11 cellular contexts compared by ENCODE assay signal in the genomic region with DNA sequence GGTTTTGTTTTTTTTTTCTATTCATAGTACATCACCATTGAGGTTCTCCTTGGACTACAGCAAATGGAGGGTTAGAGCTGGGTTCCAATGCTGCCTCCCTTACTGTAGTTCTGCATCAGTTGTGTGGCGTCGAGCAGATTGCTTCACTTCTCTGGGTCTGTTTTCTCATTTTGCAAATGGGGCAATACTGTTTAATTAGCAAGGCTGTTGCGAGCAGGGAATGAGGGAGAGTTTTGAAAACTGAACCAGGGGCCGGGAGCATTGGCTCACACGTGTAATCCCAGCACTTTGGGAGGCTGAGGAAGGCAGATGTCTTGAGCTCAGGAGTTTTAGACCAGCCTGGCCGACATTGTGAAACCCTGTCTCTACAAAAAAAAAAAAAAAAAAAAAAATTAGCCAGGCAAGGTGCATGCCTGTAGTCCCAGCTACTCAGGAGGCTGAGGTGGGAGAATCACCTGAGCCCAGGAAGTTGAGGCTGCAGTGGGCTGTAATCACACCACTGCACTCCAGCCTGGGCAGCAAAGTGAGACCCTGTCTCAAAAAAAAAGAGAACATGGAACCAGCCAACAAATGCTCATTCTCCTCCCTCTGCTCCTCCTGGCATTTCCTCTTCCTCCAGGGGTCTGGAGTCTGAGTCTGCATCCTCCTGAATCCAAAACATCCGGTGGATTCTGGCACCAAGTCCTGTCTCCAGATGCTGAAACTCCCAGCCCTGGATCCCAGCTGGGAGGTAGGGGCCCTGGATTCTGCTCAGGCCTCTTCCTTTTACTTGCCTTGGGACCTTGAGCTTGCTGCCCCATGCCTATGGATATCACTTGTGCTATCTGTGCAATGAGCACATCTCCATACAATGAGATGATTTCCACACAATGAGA. TPM values are rescaled to one million over a fixed set of nuclear protein-coding genes. Genes with fewer than 3 reads are reported as not detected.
A peak's percentile ranks its signal among the peaks of the same experiment; 100 is the strongest.
DNase-seq lines count a peak whose midpoint lies in the region; ATAC-seq, FAIRE-seq and TF ChIP-seq lines count a peak whose summit lies in the region.
"Had no signal": no experiment of that assay in that cellular context is flagged by ENCODE, and none has a peak within 500 bp of the region (broad histone marks: within the 10 kb centered on the region; RNA-seq: fewer than 3 reads in every experiment).

No MANE protein-coding gene starts in this region.

- peak overlapping the region; percentile 26 for H2AFZ ChIP-seq in keratinocyte (ENCODE audit: control insufficient read depth, low read length)

- no peaks in the 10 kb centered on the region for H3K9me3 ChIP-seq in keratinocyte (ENCODE audit: control insufficient read depth, low read depth, low read length)

- intact Hi-C loops in activated B cell treated with CpG ODN at 0.5 μM for 24 hours (cut with micrococcal nuclease) = no loop called here

- no peak for DNase-seq in activated naive CD4-positive, alpha-beta T cell treated with anti-CD3 and anti-CD28 coated beads, Interleukin-2, amount 50 U/mL, for 72 hours (ENCODE audit: low spot score in 2 of 2)
- DNase-seq in activated B cell treated with CpG ODN at 0.5 μM for 24 hours = no peak
- DNase-seq in keratinocyte (ENCODE audit: low read depth, low spot score) = no peak
- peak; percentile 33 for DNase-seq in urothelium cell line (ENCODE audit: low spot score)
- no peak for DNase-seq in kidney glomerular epithelial cell (lab: John Stamatoyannopoulos, UW)
- DNase-seq in activated CD4-positive, CD25-positive, alpha-beta regulatory T cell (lab: John Stamatoyannopoulos, UW) = no peak
- DNase-seq in immature natural killer cell = no peak

- no peak overlapping the region for H3K27ac ChIP-seq in keratinocyte (ENCODE audit: control insufficient read depth, insufficient read depth, low read length)
- H3K27ac ChIP-seq: SK-N-MC had no signal

- no peaks in the 10 kb centered on the region for H3K9me3 Mint-ChIP-seq in activated naive CD4-positive, alpha-beta T cell treated with anti-CD3 and anti-CD28 coated beads, Interleukin-2, amount 50 U/mL, for 24 hours
- H3K9me3 Mint-ChIP-seq in activated naive CD4-positive, alpha-beta T cell treated with anti-CD3 and anti-CD28 coated beads, Interleukin-2, amount 50 U/mL, for 72 hours = no peaks in the 10 kb centered on the region
- H3K9me3 Mint-ChIP-seq in activated B cell treated with CpG ODN at 0.5 μM for 24 hours = no peaks in the 10 kb centered on the region
- no peaks in the 10 kb centered on the region for H3K9me3 Mint-ChIP-seq in immature natural killer cell

- no peak overlapping the region for H3K9ac ChIP-seq in keratinocyte (ENCODE audit: control insufficient read depth, extremely low read depth, insufficient read depth, low read length)

- no peaks in the 10 kb centered on the region for H3K9me1 ChIP-seq in keratinocyte (ENCODE audit: control insufficient read depth, extremely low read depth, insufficient read depth, low read length)

- H3K36me3 ChIP-seq in keratinocyte (ENCODE audit: control insufficient read depth in 2 of 2, extremely low read depth in 1 of 2, insufficient read depth in 2 of 2, low read length in 2 of 2) = no peaks in the 10 kb centered on the region

- no peak overlapping the region for H3K4me2 ChIP-seq in keratinocyte (ENCODE audit: control insufficient read depth, extremely low read depth, insufficient read depth, low read depth, low read length)

- dilution Hi-C loops in keratinocyte (cut with MboI; ENCODE audit: extremely low pct_ligation_motif_present, low sequenced_read_pairs) = no loop called here

- H3K4me3 ChIP-seq in keratinocyte (ENCODE audit: control insufficient read depth in 2 of 3, extremely low read depth in 1 of 3, insufficient read depth in 2 of 3, low read depth in 1 of 3, low read length in 3 of 3) = no peak overlapping the region
- H3K4me3 ChIP-seq: SK-N-MC had no signal

- POLR2A ChIA-PET in activated B cell treated with CpG ODN at 0.5 μM for 24 hours (lab: Charles Lee) = interaction anchor here (0.6 to 10.6 kb wide), 4 partner anchors 11 to 84 kb away, joined by 3 to 184 read pairs (median 4); no protein-coding TSS in a partner anchor

- H3K27ac Mint-ChIP-seq in activated naive CD4-positive, alpha-beta T cell treated with anti-CD3 and anti-CD28 coated beads, Interleukin-2, amount 50 U/mL, for 24 hours = peak overlapping the region; percentile 55
- H3K27ac Mint-ChIP-seq in activated naive CD4-positive, alpha-beta T cell treated with anti-CD3 and anti-CD28 coated beads, Interleukin-2, amount 50 U/mL, for 72 hours = no peak overlapping the region
- H3K27ac Mint-ChIP-seq in activated B cell treated with CpG ODN at 0.5 μM for 24 hours = no peak overlapping the region
- no peak overlapping the region for H3K27ac Mint-ChIP-seq in immature natural killer cell

- peaks cover 5% of the 10 kb centered on the region for H3K4me1 Mint-ChIP-seq in activated naive CD4-positive, alpha-beta T cell treated with anti-CD3 and anti-CD28 coated beads, Interleukin-2, amount 50 U/mL, for 24 hours
- H3K4me1 Mint-ChIP-seq in activated B cell treated with CpG ODN at 0.5 μM for 24 hours = peaks cover 17% of the 10 kb centered on the region
- H3K4me1 Mint-ChIP-seq in immature natural killer cell = peaks cover 7 to 18% of the 10 kb centered on the region in 2 donors

- no peaks in the 10 kb centered on the region for H3K27me3 ChIP-seq in keratinocyte (ENCODE audit: control insufficient read depth, extremely low read depth, insufficient read depth, low read length)

- H3K79me2 ChIP-seq in keratinocyte (ENCODE audit: control insufficient read depth, insufficient read depth, low read length) = peaks cover 7% of the 10 kb centered on the region

- CTCF ChIA-PET in activated B cell treated with CpG ODN at 0.5 μM for 24 hours (lab: Charles Lee) = no interaction called here

- H4K20me1 ChIP-seq in keratinocyte (ENCODE audit: control insufficient read depth, extremely low read depth, insufficient read depth, low read length) = no peaks in the 10 kb centered on the region

- no peaks in the 10 kb centered on the region for H3K27me3 Mint-ChIP-seq in activated naive CD4-positive, alpha-beta T cell treated with anti-CD3 and anti-CD28 coated beads, Interleukin-2, amount 50 U/mL, for 24 hours
- no peaks in the 10 kb centered on the region for H3K27me3 Mint-ChIP-seq in activated B cell treated with CpG ODN at 0.5 μM for 24 hours
- peaks cover 2 to 7% (median 5%) of the 10 kb centered on the region in 3 donors for H3K27me3 Mint-ChIP-seq in immature natural killer cell (ENCODE audit: low read depth in 3 of 3)

- no peak overlapping the region for H3K4me3 Mint-ChIP-seq in activated naive CD4-positive, alpha-beta T cell treated with anti-CD3 and anti-CD28 coated beads, Interleukin-2, amount 50 U/mL, for 24 hours
- H3K4me3 Mint-ChIP-seq in activated B cell treated with CpG ODN at 0.5 μM for 24 hours (peak overlapping the region; percentile 20), immature natural killer cell (no peak overlapping the region)

- H3K36me3 Mint-ChIP-seq in activated naive CD4-positive, alpha-beta T cell treated with anti-CD3 and anti-CD28 coated beads, Interleukin-2, amount 50 U/mL, for 24 hours = no peaks in the 10 kb centered on the region
- H3K36me3 Mint-ChIP-seq in activated naive CD4-positive, alpha-beta T cell treated with anti-CD3 and anti-CD28 coated beads, Interleukin-2, amount 50 U/mL, for 72 hours = no peaks in the 10 kb centered on the region
- H3K36me3 Mint-ChIP-seq in activated B cell treated with CpG ODN at 0.5 μM for 24 hours (ENCODE audit: low read depth) (peaks cover 2% of the 10 kb centered on the region), immature natural killer cell (no peaks in the 10 kb centered on the region)

- FAIRE-seq in keratinocyte (lab: Jason Lieb, UNC) (no peak), urothelium cell line (lab: Jason Lieb, UNC) (no peak)
- FAIRE-seq: A204.1, colon had no signal

- no peak for ATAC-seq in activated naive CD4-positive, alpha-beta T cell treated with anti-CD3 and anti-CD28 coated beads, Interleukin-2, amount 50 U/mL, for 72 hours
- no peak for ATAC-seq in activated B cell treated with CpG ODN at 0.5 μM for 24 hours (ENCODE audit: low read depth)

- TF ChIP-seq CTCF in activated B cell treated with CpG ODN at 0.5 μM for 24 hours (IDR thresholded peaks at IDR 0.05) = no peak
- TF ChIP-seq CTCF in keratinocyte (optimal IDR thresholded peaks at IDR 0.05 in 1 of 3, IDR thresholded peaks at IDR 0.05 in 1 of 3, conservative IDR thresholded peaks at IDR 0.05 in 1 of 3; ENCODE audit: extremely low read depth in 1 of 3, insufficient read depth in 2 of 3, low read length in 3 of 3) = no peak

- peaks cover 26% of the 10 kb centered on the region for H3K4me1 ChIP-seq in keratinocyte (ENCODE audit: control insufficient read depth, extremely low read depth, insufficient read depth, low read length)

RNA-seq across cellular contexts. Expression of gene PLOD1, which starts 3.7 kb away (rescaled TPM):
- total RNA-seq in activated naive CD4-positive, alpha-beta T cell treated with anti-CD3 and anti-CD28 coated beads, Interleukin-2, amount 50 U/mL, for 72 hours = 10 to 100 TPM; 17.9 to 32.8 TPM
- total RNA-seq in activated B cell treated with CpG ODN at 0.5 μM for 24 hours = 15.7 and 18.6 TPM in 2 replicates
- polyA plus RNA-seq in keratinocyte = 63.6 to 91.9 TPM (median 88.4 TPM) in 3 replicates
- polyA plus RNA-seq in keratinocyte (2011; ENCODE audit: low read depth) = 10.6 TPM
- 32.3 and 52.5 TPM in 2 replicates for polyA plus RNA-seq in keratinocyte (2011; cell fraction: cytosol; rRNA removed)
- 112 and 138 TPM in 2 replicates for polyA plus RNA-seq in keratinocyte (2011; cell fraction: nucleus; rRNA removed)
- 17.2 and 88.4 TPM in 2 replicates for polyA plus RNA-seq in keratinocyte (2012; ENCODE audit: low replicate concordance)
- polyA minus RNA-seq in keratinocyte = 77.4 to 137 TPM (median 96.6 TPM) in 3 replicates
- polyA minus RNA-seq in keratinocyte (2011; cell fraction: cytosol; rRNA and poly(A)+ RNA removed) = 110 TPM
- polyA minus RNA-seq in keratinocyte (2011; cell fraction: nucleus; rRNA and poly(A)+ RNA removed) = 192 and 207 TPM in 2 replicates
- 10 to 100 TPM; 36.2 to 81.9 (median 73.8) TPM for polyA plus RNA-seq in immature natural killer cell

RNA-seq across cellular contexts. Expression of gene KIAA2013, which starts 4.6 kb away (rescaled TPM):
- total RNA-seq in activated naive CD4-positive, alpha-beta T cell treated with anti-CD3 and anti-CD28 coated beads, Interleukin-2, amount 50 U/mL, for 72 hours = 10 to 100 TPM; 16.3 to 24.9 TPM
- 34.8 and 37.4 TPM in 2 replicates for total RNA-seq in activated B cell treated with CpG ODN at 0.5 μM for 24 hours
- polyA plus RNA-seq in keratinocyte (26.7 to 51.9 TPM (median 31.1 TPM) in 3 replicates), immature natural killer cell (10 to 100 TPM; 47.4 to 78.3 (median 52.0) TPM)
- 6.4 TPM for polyA plus RNA-seq in keratinocyte (2011; ENCODE audit: low read depth)
- 22.1 and 39.3 TPM in 2 replicates for polyA plus RNA-seq in keratinocyte (2011; cell fraction: cytosol; rRNA removed)
- 44.4 and 60.1 TPM in 2 replicates for polyA plus RNA-seq in keratinocyte (2011; cell fraction: nucleus; rRNA removed)
- polyA plus RNA-seq in keratinocyte (2012; ENCODE audit: low replicate concordance) = 24.0 and 28.6 TPM in 2 replicates
- 28.2 to 45.5 TPM (median 41.5 TPM) in 3 replicates for polyA minus RNA-seq in keratinocyte
- polyA minus RNA-seq in keratinocyte (2011; cell fraction: cytosol; rRNA and poly(A)+ RNA removed) = 71.7 TPM
- polyA minus RNA-seq in keratinocyte (2011; cell fraction: nucleus; rRNA and poly(A)+ RNA removed) = 37.6 and 46.2 TPM in 2 replicates

RNA-seq across cellular contexts. Expression of gene MFN2, which starts 49.4 kb away (rescaled TPM):
- total RNA-seq in activated naive CD4-positive, alpha-beta T cell treated with anti-CD3 and anti-CD28 coated beads, Interleukin-2, amount 50 U/mL, for 72 hours = 10 to 100 TPM; 54.9 to 62.3 TPM
- total RNA-seq in activated B cell treated with CpG ODN at 0.5 μM for 24 hours = 46.5 and 54.1 TPM in 2 replicates
- polyA plus RNA-seq in keratinocyte = 85.4 to 102 TPM (median 94.3 TPM) in 3 replicates
- polyA plus RNA-seq in keratinocyte (2011; ENCODE audit: low read depth) = 44.3 TPM
- polyA plus RNA-seq in keratinocyte (2011; cell fraction: cytosol; rRNA removed) = 69.6 and 77.6 TPM in 2 replicates
- 125 and 133 TPM in 2 replicates for polyA plus RNA-seq in keratinocyte (2011; cell fraction: nucleus; rRNA removed)
- 60.7 and 121 TPM in 2 replicates for polyA plus RNA-seq in keratinocyte (2012; ENCODE audit: low replicate concordance)
- polyA minus RNA-seq in keratinocyte = 118 to 135 TPM (median 122 TPM) in 3 replicates
- polyA minus RNA-seq in keratinocyte (2011; cell fraction: cytosol; rRNA and poly(A)+ RNA removed) = 69.6 TPM
- 60.4 and 91.8 TPM in 2 replicates for polyA minus RNA-seq in keratinocyte (2011; cell fraction: nucleus; rRNA and poly(A)+ RNA removed)
- polyA plus RNA-seq in immature natural killer cell = 10 to 100 TPM; 34.9 to 55.9 (median 37.7) TPM
